ENCODE assay signal across 25 cellular contexts in genomic region chr4:177434667-177435066, GRCh38. TPM values are rescaled to one million over a fixed set of nuclear protein-coding genes. Genes with fewer than 3 reads are reported as not detected.
DNase-seq lines count a peak whose midpoint lies in the region; ATAC-seq, FAIRE-seq and TF ChIP-seq lines count a peak whose summit lies in the region.
"Had no signal": no experiment of that assay in that cellular context is flagged by ENCODE, and none has a peak within 500 bp of the region (broad histone marks: within the 10 kb centered on the region; RNA-seq: fewer than 3 reads in every experiment).

No MANE protein-coding gene starts in this region.

- FAIRE-seq in K562 (lab: Jason Lieb, UNC), result no peak
- FAIRE-seq: A549, D721Med, GM12878, GM12892, GM18507 had no signal

- H2BK120ac ChIP-seq in trophoblast cell (ENCODE audit: insufficient read depth, low read length, poor library complexity), result no peak overlapping the region

- H3K4me2 ChIP-seq in GM23338, result no peak overlapping the region
- no peak overlapping the region for H3K4me2 ChIP-seq in K562 (ENCODE audit: insufficient read depth, low read length)
- H3K4me2 ChIP-seq in trophoblast cell (ENCODE audit: low read length), result no peak overlapping the region
- H3K4me2 ChIP-seq: A549; BLaER1 treated with 17β-estradiol and CSF1 and Interleukin-3, amounts not matched to agents 10 nM and 100 nM had no signal

- TF ChIP-seq CTCF in GM23338 (conservative IDR thresholded peaks at IDR 0.05; ENCODE audit: low read depth in 2 of 2), result no peak
- TF ChIP-seq CTCF in K562 (IDR thresholded peaks at IDR 0.05 in 2 of 3, conservative IDR thresholded peaks at IDR 0.05 in 1 of 3; ENCODE audit: insufficient read depth in 2 of 3, low read depth in 1 of 3, low read length in 3 of 3), result no peak

- H3K36me3 Mint-ChIP-seq in activated T-cell treated with anti-CD3 and anti-CD28 coated beads, Interleukin-2, amount 50 U/mL, for 24 hours (ENCODE audit: low read depth), result peaks cover 83% of the 10 kb centered on the region
- H3K36me3 Mint-ChIP-seq in GM23338 (ENCODE audit: low read depth), result peaks cover 10% of the 10 kb centered on the region; the same call in 2 of the 3 replicates

- H3K9me3 ChIP-seq in K562 (replicated peaks; ENCODE audit: control insufficient read depth, insufficient read depth, low read depth, low read length) (no peaks in the 10 kb centered on the region), trophoblast cell (ENCODE audit: insufficient read depth, low read depth, low read length) (no peaks in the 10 kb centered on the region)
- H3K9me3 ChIP-seq: A549; BLaER1 treated with 17β-estradiol and CSF1 and Interleukin-3, amounts not matched to agents 10 nM and 100 nM; Caco-2 had no signal

- no peak for TF ChIP-seq POLR2A in K562 (conservative IDR thresholded peaks at IDR 0.05)

- in situ Hi-C loops in K562 (cut with MboI), result no loop called here

- no peaks in the 10 kb centered on the region for H3K36me3 ChIP-seq in GM23338 (ENCODE audit: insufficient read depth)
- H3K36me3 ChIP-seq in K562 (ENCODE audit: control insufficient read depth, insufficient read depth, low read length), result peaks cover 5% of the 10 kb centered on the region; the same call in 1 of the 3 replicates
- no peaks in the 10 kb centered on the region for H3K36me3 ChIP-seq in trophoblast cell (ENCODE audit: control insufficient read depth in 1 of 2, insufficient read depth in 2 of 2, low read length in 2 of 2)

- TF ChIP-seq EP300 in K562 (IDR thresholded peaks at IDR 0.05; ENCODE audit: low read length), result no peak

- peaks cover 3% of the 10 kb centered on the region for H3K4me1 Mint-ChIP-seq in activated T-cell treated with anti-CD3 and anti-CD28 coated beads, Interleukin-2, amount 50 U/mL, for 24 hours (ENCODE audit: low read depth)
- H3K4me1 Mint-ChIP-seq in GM23338, result peaks cover 6% of the 10 kb centered on the region; the same call in 2 of the 3 replicates
- H3K4me1 Mint-ChIP-seq: B cell had no signal

- H4K20me1 ChIP-seq in GM23338 (replicated peaks; ENCODE audit: insufficient read depth) (no peaks in the 10 kb centered on the region), K562 (replicated peaks; ENCODE audit: control insufficient read depth, insufficient read depth, low read length) (no peaks in the 10 kb centered on the region)
- H4K20me1 ChIP-seq: BLaER1 treated with 17β-estradiol and CSF1 and Interleukin-3, amounts not matched to agents 10 nM and 100 nM had no signal

- H2AK5ac ChIP-seq in trophoblast cell (ENCODE audit: low read length), result no peak overlapping the region

- no peaks in the 10 kb centered on the region for H3K27me3 Mint-ChIP-seq in activated T-cell treated with anti-CD3 and anti-CD28 coated beads, Interleukin-2, amount 50 U/mL, for 24 hours
- no peaks in the 10 kb centered on the region for H3K27me3 Mint-ChIP-seq in GM23338 (ENCODE audit: insufficient read depth, low read depth, poor library complexity)
- H3K27me3 Mint-ChIP-seq: B cell; CD4-positive, alpha-beta T cell had no signal

- H4K12ac ChIP-seq in trophoblast cell (ENCODE audit: low read depth, low read length), result no peak overlapping the region

- BruUV-seq in K562 (replicated peaks; lab: Mats Ljungman, UMichigan), result no TSS peak

- no peak overlapping the region for H2BK5ac ChIP-seq in trophoblast cell (ENCODE audit: low read depth, low read length, poor library complexity)

- no peak overlapping the region for H3K14ac ChIP-seq in trophoblast cell (ENCODE audit: low read length)

- H3F3A ChIP-seq in GM23338 (replicated peaks; ENCODE audit: low read depth), result no peaks in the 10 kb centered on the region

- H3K9ac ChIP-seq in K562 (ENCODE audit: insufficient read depth in 1 of 2, low read depth in 2 of 2, low read length in 2 of 2), result no peak overlapping the region
- no peak overlapping the region for H3K9ac ChIP-seq in trophoblast cell (ENCODE audit: low read length)
- H3K9ac ChIP-seq: BLaER1 treated with 17β-estradiol and CSF1 and Interleukin-3, amounts not matched to agents 10 nM and 100 nM had no signal

- H2BK12ac ChIP-seq in trophoblast cell (ENCODE audit: low read length), result no peak overlapping the region

- no peak overlapping the region for H3K4me3 Mint-ChIP-seq in activated T-cell treated with anti-CD3 and anti-CD28 coated beads, Interleukin-2, amount 50 U/mL, for 24 hours
- no peak overlapping the region for H3K4me3 Mint-ChIP-seq in GM23338
- H3K4me3 Mint-ChIP-seq: B cell; CD4-positive, alpha-beta T cell; CD8-positive, alpha-beta T cell had no signal

- no peaks in the 10 kb centered on the region for H3K79me2 ChIP-seq in GM23338 (replicated peaks; ENCODE audit: insufficient read depth)
- H3K79me2 ChIP-seq in K562 (ENCODE audit: control insufficient read depth, insufficient read depth, low read length), result no peaks in the 10 kb centered on the region
- H3K79me2 ChIP-seq in trophoblast cell (ENCODE audit: control insufficient read depth, insufficient read depth, low read length, poor library complexity), result no peaks in the 10 kb centered on the region

- CTCF ChIA-PET in K562 (lab: Yijun Ruan, JAX; ENCODE audit: low intra/inter-chr PET ratio), result no interaction called here

- H3K79me1 ChIP-seq in trophoblast cell (ENCODE audit: low read length), result no peaks in the 10 kb centered on the region

- no peak overlapping the region for H4K8ac ChIP-seq in trophoblast cell (ENCODE audit: low read depth, low read length)

- H3K27ac ChIP-seq in GM23338 (ENCODE audit: low read depth) (no peak overlapping the region), K562 (ENCODE audit: extremely low read depth, low read depth, low read length) (no peak overlapping the region), trophoblast cell (ENCODE audit: low read depth, low read length) (no peak overlapping the region)
- H3K27ac ChIP-seq: 22Rv1; A549; BLaER1 treated with 17β-estradiol and CSF1 and Interleukin-3, amounts not matched to agents 10 nM and 100 nM; C4-2B had no signal

- H2AFZ ChIP-seq in GM23338 (no peak overlapping the region), K562 (ENCODE audit: low read depth, low read length) (no peak overlapping the region), trophoblast cell (ENCODE audit: insufficient read depth, low read length, poor library complexity) (no peak overlapping the region)

- no peak for TF ChIP-seq RAD21 in K562 (CRISPR knock-in tag; conservative IDR thresholded peaks at IDR 0.05 in 1 of 2, IDR thresholded peaks at IDR 0.05 in 1 of 2)

- H3K27ac Mint-ChIP-seq in activated T-cell treated with anti-CD3 and anti-CD28 coated beads, Interleukin-2, amount 50 U/mL, for 24 hours, result peak overlapping the region; percentile 18
- H3K27ac Mint-ChIP-seq in GM23338, result peak overlapping the region; percentile 61
- H3K27ac Mint-ChIP-seq: B cell; CD4-positive, alpha-beta T cell; CD8-positive, alpha-beta T cell had no signal

- intact Hi-C loops in K562 (cut with micrococcal nuclease), result no loop called here

- no peaks in the 10 kb centered on the region for H3K27me3 ChIP-seq in GM23338 (ENCODE audit: insufficient read depth)
- no peaks in the 10 kb centered on the region for H3K27me3 ChIP-seq in K562 (ENCODE audit: control insufficient read depth in 2 of 2, insufficient read depth in 2 of 2, low read length in 2 of 2)
- no peaks in the 10 kb centered on the region for H3K27me3 ChIP-seq in trophoblast cell (ENCODE audit: insufficient read depth, low read length)
- H3K27me3 ChIP-seq: BLaER1 treated with 17β-estradiol and CSF1 and Interleukin-3, amounts not matched to agents 10 nM and 100 nM had no signal

- H3K4ac ChIP-seq in trophoblast cell (ENCODE audit: low read depth, low read length), result no peak overlapping the region

- no peak overlapping the region for H3K23ac ChIP-seq in trophoblast cell (ENCODE audit: low read length)

- ATAC-seq in GM23338 (no peak), K562 (no peak)
- ATAC-seq: A549; CD8-positive, alpha-beta T cell; GM12878 had no signal

- POLR2A ChIA-PET in K562 (lab: Yijun Ruan, JAX), result no interaction called here

- no peak overlapping the region for H3K18ac ChIP-seq in trophoblast cell (ENCODE audit: low read length)

- H3K4me1 ChIP-seq in GM23338 (ENCODE audit: insufficient read depth) (no peaks in the 10 kb centered on the region), K562 (replicated peaks in 1 of 2; ENCODE audit: control insufficient read depth in 2 of 2, insufficient read depth in 2 of 2, low read length in 2 of 2) (peaks cover 0 to 3% of the 10 kb centered on the region in 2 experiments; a peak in 2 of 5 replicates), trophoblast cell (ENCODE audit: control insufficient read depth in 1 of 2, insufficient read depth in 2 of 2, low read length in 2 of 2) (peaks cover 0 to 2% of the 10 kb centered on the region in 2 experiments)
- H3K4me1 ChIP-seq: A549; BLaER1 treated with 17β-estradiol and CSF1 and Interleukin-3, amounts not matched to agents 10 nM and 100 nM; Caco-2 had no signal

- H4K91ac ChIP-seq in trophoblast cell (ENCODE audit: low read depth, low read length), result no peak overlapping the region

- WGBS in K562 (ENCODE audit: insufficient coverage, low coverage, missing lambda C conversion rate), result 71% methylated on average over 7 of the region's 8 CpGs
- WGBS in trophoblast cell (ENCODE audit: extremely low coverage, insufficient coverage, insufficient read length), result no CpG with 5 or more reads among the region's 8 CpGs

- H3K9me2 ChIP-seq in GM23338 (ENCODE audit: insufficient read depth), result no peaks in the 10 kb centered on the region

- DNase-seq in activated T-cell treated with anti-CD3 and anti-CD28 coated beads, Interleukin-2, amount 50 U/mL, for 24 hours, result no peak
- DNase-seq in activated T-cell treated with anti-CD3 and anti-CD28 coated beads, Interleukin-2, amount 50 U/mL, for 48 hours, result no peak
- no peak for DNase-seq in GM23338 (ENCODE audit: low spot score)
- DNase-seq in K562 (ENCODE audit: extremely low read depth in 1 of 4, low spot score in 3 of 4), result no peak
- peak; percentile 29 to 66 for DNase-seq in trophoblast cell
- no peak for DNase-seq in NOMO-1 (lab: John Stamatoyannopoulos, UW; ENCODE audit: unreplicated experiment in 2 of 2)
- DNase-seq in HuH-7.5 (ENCODE audit: low spot score), result no peak
- DNase-seq: AML-193; Caco-2; Calu3; CD4-positive, alpha-beta T cell; CD8-positive, alpha-beta T cell; DMS79; DND-41; EL; GDM1 had no signal

- no peaks in the 10 kb centered on the region for H3K9me3 Mint-ChIP-seq in activated T-cell treated with anti-CD3 and anti-CD28 coated beads, Interleukin-2, amount 50 U/mL, for 24 hours
- H3K9me3 Mint-ChIP-seq in GM23338, result no peaks in the 10 kb centered on the region
- H3K9me3 Mint-ChIP-seq: CD4-positive, alpha-beta T cell; CD8-positive, alpha-beta T cell had no signal

- H3K9me1 ChIP-seq in K562 (ENCODE audit: control insufficient read depth, insufficient read depth, low read length), result no peaks in the 10 kb centered on the region

- H3K4me3 ChIP-seq in GM23338 (no peak overlapping the region), K562 (no peak overlapping the region), trophoblast cell (ENCODE audit: low read depth, low read length) (no peak overlapping the region)
- H3K4me3 ChIP-seq: A549; BLaER1 treated with 17β-estradiol and CSF1 and Interleukin-3, amounts not matched to agents 10 nM and 100 nM; GM12878 had no signal

RNA-seq across cellular contexts. Expression of gene AGA, which starts 7.6 kb away (rescaled TPM):
- total RNA-seq in GM23338 (2014; rRNA removed; shearing (Covaris generic)), result 12.8 and 26.8 TPM in 2 replicates
- polyA plus RNA-seq in GM23338 (2016; fragmentation: Nextera tagmentation; extraction: Ambion mirVana) (4.3 and 5.5 TPM in 2 replicates), K562 (2011; rRNA removed) (8.0 and 10.4 TPM in 2 replicates), K562 (2014; fragmentation: Illumina TruSeq; extraction: Trizol) (17.6 and 20.7 TPM in 2 replicates), K562 (2014; fragmentation: Nextera tagmentation; extraction: Ambion mirVana) (10 to 100 TPM; 16.6 to 18.1 TPM), K562 (2014; rRNA removed) (8.5 and 10.4 TPM in 2 replicates)
- total RNA-seq in K562 (2011; cell fraction: chromatin; rRNA removed; ENCODE audit: low replicate concordance), result 15.8 and 21.1 TPM in 2 replicates
- total RNA-seq in K562 (2011; cell fraction: nucleolus; rRNA removed), result 19.8 and 26.2 TPM in 2 replicates
- 18.2 and 22.7 TPM in 2 replicates for total RNA-seq in K562 (2011; cell fraction: nucleoplasm; rRNA removed)
- total RNA-seq in K562 (2014; rRNA removed) (10.4 and 12.6 TPM in 2 replicates), K562 (2014; rRNA removed; fragmentation: Illumina TruSeq; extraction: Trizol) (12.1 and 13.1 TPM in 2 replicates), K562 (2015; rRNA removed; fragmentation: Illumina TruSeq; extraction: Trizol) (19.5 and 25.0 TPM in 2 replicates), K562 (2021) (10.0 and 10.1 TPM in 2 replicates)
- 5.9 and 6.6 TPM in 2 replicates for polyA plus RNA-seq in K562 (2011; cell fraction: cytosol; rRNA removed)
- 5.1 and 5.4 TPM in 2 replicates for polyA plus RNA-seq in K562 (2011; cell fraction: nucleus; rRNA removed)
- polyA plus RNA-seq in K562 (2012), result 14.4 and 30.5 TPM in 2 replicates
- 11.8 and 12.8 TPM in 2 replicates for polyA minus RNA-seq in K562 (2011; rRNA and poly(A)+ RNA removed)
- 7.2 and 13.2 TPM in 2 replicates for polyA minus RNA-seq in K562 (2011; cell fraction: cytosol; rRNA and poly(A)+ RNA removed)
- 5.3 and 6.4 TPM in 2 replicates for polyA minus RNA-seq in K562 (2011; cell fraction: nucleus; rRNA and poly(A)+ RNA removed)
- polyA plus RNA-seq in trophoblast cell (2013), result 7.7 and 8.3 TPM in 2 replicates

Comparison
In these comparisons a context has a peak if more than half of its experiments do, and no peak if none do; other contexts are left out.
1. DNase-seq: peak in trophoblast cell (2 of 2); none in activated T-cell treated with anti-CD3 and anti-CD28 coated beads, Interleukin-2, amount 50 U/mL, for 24 hours (single experiment), activated T-cell treated with anti-CD3 and anti-CD28 coated beads, Interleukin-2, amount 50 U/mL, for 48 hours (0 of 2), GM23338 (single experiment), K562 (0 of 4), NOMO-1 (0 of 2) and HuH-7.5 (single experiment).